8 cellular contexts compared by ENCODE assay signal in genomic region chr2:19786408-19787058, GRCh38.
DNase-seq lines count a peak whose midpoint lies in the region; ATAC-seq and TF ChIP-seq lines count a peak whose summit lies in the region.

No MANE protein-coding gene starts in this region.

- no peak overlapping the region for H3K9ac ChIP-seq in colonic mucosa (ENCODE audit: low read depth in 2 of 2, low read length in 2 of 2)

- BruUV-seq in A673 (replicated peaks; lab: Mats Ljungman, UMichigan) = no TSS peak

- POLR2A ChIA-PET in A673 (lab: Charles Lee; ENCODE audit: low non-redundant PET) = no interaction called here

- H3K27ac ChIP-seq in colonic mucosa (no peak overlapping the region), A673 (ENCODE audit: low read depth, low read length, poor library complexity, severe bottlenecking) (no peak overlapping the region)

- CTCF ChIA-PET in activated CD8-positive, alpha-beta memory T cell treated with anti-CD3 and anti-CD28 coated beads, Interleukin-2, amount 10 ng/mL, durations not matched to agents 7 days and 5 days (lab: Charles Lee) = no interaction called here
- CTCF ChIA-PET in A673 (lab: Charles Lee) = no interaction called here

- H3K36me3 ChIP-seq in colonic mucosa = no peaks in the 10 kb centered on the region
- no peaks in the 10 kb centered on the region for H3K36me3 ChIP-seq in A673 (ENCODE audit: insufficient read depth, low read length, poor library complexity, severe bottlenecking)

- intact Hi-C loops in colonic mucosa (cut with DNase I) = no loop called here
- intact Hi-C loops in A673 (cut with micrococcal nuclease; ENCODE audit: unreplicated experiment) = no loop called here

- H3K4me1 ChIP-seq in colonic mucosa (no peaks in the 10 kb centered on the region), A673 (ENCODE audit: insufficient read depth, low read length, poor library complexity, severe bottlenecking) (no peaks in the 10 kb centered on the region)

- H3K27ac Mint-ChIP-seq in activated CD8-positive, alpha-beta memory T cell treated with anti-CD3 and anti-CD28 coated beads, Interleukin-2, amount 10 ng/mL, durations not matched to agents 7 days and 5 days = no peak overlapping the region

- no peaks in the 10 kb centered on the region for H3K4me1 Mint-ChIP-seq in activated CD8-positive, alpha-beta memory T cell treated with anti-CD3 and anti-CD28 coated beads, Interleukin-2, amount 10 ng/mL, durations not matched to agents 7 days and 5 days

- ATAC-seq in GM21515 (IDR thresholded peaks at IDR 0.05; ENCODE audit: unreplicated experiment) = peak; percentile 60
- no peak for ATAC-seq in activated CD8-positive, alpha-beta memory T cell treated with anti-CD3 and anti-CD28 coated beads, Interleukin-2, amount 10 ng/mL, durations not matched to agents 7 days and 5 days

- H3K9me3 ChIP-seq in colonic mucosa = no peaks in the 10 kb centered on the region
- H3K9me3 ChIP-seq in A673 (ENCODE audit: low read depth, low read length, poor library complexity, severe bottlenecking) = no peaks in the 10 kb centered on the region

- H3K4me3 Mint-ChIP-seq in activated CD8-positive, alpha-beta memory T cell treated with anti-CD3 and anti-CD28 coated beads, Interleukin-2, amount 10 ng/mL, durations not matched to agents 7 days and 5 days = no peak overlapping the region

- no peaks in the 10 kb centered on the region for H3K36me3 Mint-ChIP-seq in activated CD8-positive, alpha-beta memory T cell treated with anti-CD3 and anti-CD28 coated beads, Interleukin-2, amount 10 ng/mL, durations not matched to agents 7 days and 5 days

- no peaks in the 10 kb centered on the region for H3K27me3 ChIP-seq in colonic mucosa
- peaks cover 13% of the 10 kb centered on the region for H3K27me3 ChIP-seq in A673 (replicated peaks; ENCODE audit: insufficient read depth, low read depth, low read length, poor library complexity)

- no peaks in the 10 kb centered on the region for H3K9me3 Mint-ChIP-seq in activated CD8-positive, alpha-beta memory T cell treated with anti-CD3 and anti-CD28 coated beads, Interleukin-2, amount 10 ng/mL, durations not matched to agents 7 days and 5 days (ENCODE audit: low read depth)

- peak; percentile 83 for DNase-seq in A172 (ENCODE audit: low spot score)
- peak; percentile 69 for DNase-seq in HT1080 (ENCODE audit: low read depth)
- DNase-seq in dermis blood vessel endothelial cell = peak; percentile 27
- no peak for DNase-seq in colonic mucosa
- no peak for DNase-seq in activated CD8-positive, alpha-beta memory T cell treated with anti-CD3 and anti-CD28 coated beads, Interleukin-2, amount 10 ng/mL, durations not matched to agents 7 days and 5 days
- DNase-seq in superior temporal gyrus (ENCODE audit: extremely low spot score) = no peak
- DNase-seq in A673 (ENCODE audit: low spot score) = no peak

- H3K27me3 Mint-ChIP-seq in activated CD8-positive, alpha-beta memory T cell treated with anti-CD3 and anti-CD28 coated beads, Interleukin-2, amount 10 ng/mL, durations not matched to agents 7 days and 5 days = no peaks in the 10 kb centered on the region

- TF ChIP-seq CTCF in colonic mucosa (IDR thresholded peaks at IDR 0.05) = no peak
- no peak for TF ChIP-seq CTCF in A673 (conservative IDR thresholded peaks at IDR 0.05; ENCODE audit: low read depth, low read length)

- H3K4me3 ChIP-seq in colonic mucosa = no peak overlapping the region
- H3K4me3 ChIP-seq in A673 (ENCODE audit: low read depth, low read length, poor library complexity, severe bottlenecking) = no peak overlapping the region

Comparison
In these comparisons a context has a peak if more than half of its experiments do, and no peak if none do; other contexts are left out.
1. DNase-seq: peak in A172 (single experiment), HT1080 (single experiment) and dermis blood vessel endothelial cell (single experiment); none in colonic mucosa (single experiment), activated CD8-positive, alpha-beta memory T cell treated with anti-CD3 and anti-CD28 coated beads, Interleukin-2, amount 10 ng/mL, durations not matched to agents 7 days and 5 days (single experiment), superior temporal gyrus (single experiment) and A673 (single experiment).